ENCODE assay signal across 2 cellular contexts in genomic region chr2:191383486-191383885, GRCh38.
TF ChIP-seq lines count a peak whose summit lies in the region.

No MANE protein-coding gene starts in this region.

TF ChIP-seq in GM23338, 12 proteins besides CTCF, POLR2A, EP300 and RAD21:
- TF ChIP-seq NANOG (IDR thresholded peaks at IDR 0.05; ENCODE audit: borderline replicate concordance) (no peak), POLR2AphosphoS5 (IDR thresholded peaks at IDR 0.05; ENCODE audit: low read depth) (no peak), EZH2phosphoT487 (IDR thresholded peaks at IDR 0.05; ENCODE audit: unreplicated experiment) (no peak), ZNF462 (CRISPR knock-in tag; IDR thresholded peaks at IDR 0.05) (no peak), ETS1 (IDR thresholded peaks at IDR 0.05) (no peak), EZH2 (IDR thresholded peaks at IDR 0.05; ENCODE audit: low read depth, unreplicated experiment) (no peak), ZNF331 (CRISPR knock-in tag; IDR thresholded peaks at IDR 0.05; ENCODE audit: low read depth) (no peak), CREB1 (CRISPR knock-in tag; IDR thresholded peaks at IDR 0.05; ENCODE audit: low read depth) (no peak)

TF ChIP-seq in IMR-90, 13 proteins besides CTCF, POLR2A, EP300 and RAD21:
- TF ChIP-seq FOS (IDR thresholded peaks at IDR 0.05; ENCODE audit: low read depth, low read length), result no peak
- no peak for TF ChIP-seq CEBPB (IDR thresholded peaks at IDR 0.05; ENCODE audit: low read depth, low read length)
- no peak for TF ChIP-seq MAFK (IDR thresholded peaks at IDR 0.05; ENCODE audit: low read depth, low read length)
- TF ChIP-seq MAZ (IDR thresholded peaks at IDR 0.05; ENCODE audit: borderline replicate concordance, low read depth, low read length), result no peak
- TF ChIP-seq ELK1 (IDR thresholded peaks at IDR 0.05; ENCODE audit: borderline replicate concordance, low read depth, low read length), result no peak
- no peak for TF ChIP-seq BHLHE40 (IDR thresholded peaks at IDR 0.05; ENCODE audit: low read depth, low read length)
- TF ChIP-seq NFE2L2 (IDR thresholded peaks at IDR 0.05; ENCODE audit: low read depth, low read length), result no peak
- TF ChIP-seq SMC3 (IDR thresholded peaks at IDR 0.05; ENCODE audit: low read depth, low read length), result no peak
- TF ChIP-seq CHD1 (IDR thresholded peaks at IDR 0.05; ENCODE audit: low read depth, low read length), result no peak
- no peak for TF ChIP-seq MXI1 (IDR thresholded peaks at IDR 0.05; ENCODE audit: borderline replicate concordance, low read depth, low read length)
